Comparison of ENCODE assay signal across 1 cellular context in the genomic region with DNA sequence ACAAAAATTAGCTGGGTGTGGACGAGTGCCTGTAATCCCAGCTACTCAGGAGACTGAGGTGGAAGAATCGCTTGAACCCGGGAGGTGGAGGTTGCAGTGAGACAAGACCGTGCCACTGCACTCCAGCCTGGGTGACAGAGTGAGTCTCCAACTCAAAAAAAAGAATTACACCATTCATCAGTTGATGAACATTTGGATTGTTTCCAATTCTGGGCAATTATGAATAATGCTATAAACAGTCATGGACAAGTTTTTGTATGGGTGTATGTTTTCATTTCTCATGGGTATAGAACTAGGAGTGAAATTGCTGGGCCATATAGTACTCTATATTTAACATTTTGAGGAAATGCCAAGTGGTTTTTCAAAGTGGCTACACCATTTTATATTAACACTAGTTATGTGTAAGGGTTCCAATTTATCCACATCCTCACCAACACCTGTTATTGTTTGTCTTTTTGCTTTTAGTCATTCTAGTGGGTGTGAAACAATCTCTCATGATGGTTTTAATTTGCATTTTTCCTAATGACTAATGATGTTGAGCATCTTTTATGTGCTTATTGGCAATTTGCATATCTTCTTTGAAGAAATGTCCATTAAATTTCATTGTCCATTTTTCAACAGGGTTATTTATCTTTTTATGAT.
TF ChIP-seq lines count a peak whose summit lies in the region.

No MANE protein-coding gene starts in this region.

TF ChIP-seq in HEK293, 187 proteins besides CTCF, POLR2A, EP300 and RAD21 (continued from another document):
- TF ChIP-seq, protein P1, sequence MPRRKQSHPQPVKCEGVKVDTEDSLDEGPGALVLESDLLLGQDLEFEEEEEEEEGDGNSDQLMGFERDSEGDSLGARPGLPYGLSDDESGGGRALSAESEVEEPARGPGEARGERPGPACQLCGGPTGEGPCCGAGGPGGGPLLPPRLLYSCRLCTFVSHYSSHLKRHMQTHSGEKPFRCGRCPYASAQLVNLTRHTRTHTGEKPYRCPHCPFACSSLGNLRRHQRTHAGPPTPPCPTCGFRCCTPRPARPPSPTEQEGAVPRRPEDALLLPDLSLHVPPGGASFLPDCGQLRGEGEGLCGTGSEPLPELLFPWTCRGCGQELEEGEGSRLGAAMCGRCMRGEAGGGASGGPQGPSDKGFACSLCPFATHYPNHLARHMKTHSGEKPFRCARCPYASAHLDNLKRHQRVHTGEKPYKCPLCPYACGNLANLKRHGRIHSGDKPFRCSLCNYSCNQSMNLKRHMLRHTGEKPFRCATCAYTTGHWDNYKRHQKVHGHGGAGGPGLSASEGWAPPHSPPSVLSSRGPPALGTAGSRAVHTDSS (tag by site-specific recombination; IDR thresholded peaks at IDR 0.05), result no peak
